In genomic region chr13:97248243-97248642, GRCh38 we compare ENCODE assay signal across 23 cellular contexts. TPM values are rescaled to one million over a fixed set of nuclear protein-coding genes. Genes with fewer than 3 reads are reported as not detected.
DNase-seq lines count a peak whose midpoint lies in the region; ATAC-seq and TF ChIP-seq lines count a peak whose summit lies in the region.
"Had no signal": no experiment of that assay in that cellular context is flagged by ENCODE, and none has a peak within 500 bp of the region (broad histone marks: within the 10 kb centered on the region; RNA-seq: fewer than 3 reads in every experiment).

No MANE protein-coding gene starts in this region.

- no peaks in the 10 kb centered on the region for H3K9me3 ChIP-seq in breast epithelium
- H3K9me3 ChIP-seq in esophagus squamous epithelium: no peaks in the 10 kb centered on the region
- H3K9me3 ChIP-seq in uterus: no peaks in the 10 kb centered on the region
- H3K9me3 ChIP-seq: BE2C, mucosa of descending colon, SJSA1, thoracic aorta had no signal

- intact Hi-C loops in breast epithelium (cut with DNase I; ENCODE audit: low total_unique reads) (no loop called here), MCF 10A (cut with micrococcal nuclease) (no loop called here), esophagus squamous epithelium (cut with DNase I) (no loop called here), uterus (cut with DNase I; ENCODE audit: low total_unique reads) (no loop called here), Calu3 (cut with micrococcal nuclease; ENCODE audit: unreplicated experiment) (no loop called here)

- H3K9me3 Mint-ChIP-seq in MCF 10A (ENCODE audit: unreplicated experiment): no peaks in the 10 kb centered on the region
- no peaks in the 10 kb centered on the region for H3K9me3 Mint-ChIP-seq in Calu3 (ENCODE audit: low read depth, unreplicated experiment)
- H3K9me3 Mint-ChIP-seq: activated CD4-positive, alpha-beta memory T cell treated with anti-CD3 and anti-CD28 coated beads for 36 hours; activated naive CD4-positive, alpha-beta T cell treated with anti-CD3 and anti-CD28 coated beads for 36 hours had no signal

- CTCF ChIA-PET in MCF 10A (lab: Yijun Ruan, JAX) (interaction anchor here (1.4 kb wide), 1 partner anchor 24 kb away, joined by 7 read pairs; no protein-coding TSS in a partner anchor), Calu3 (lab: Charles Lee) (interaction anchor here (0.6 kb wide), 1 partner anchor 16 kb away, joined by 3 read pairs; no protein-coding TSS in a partner anchor)

- H3K4me1 Mint-ChIP-seq in MCF 10A (ENCODE audit: insufficient read depth, unreplicated experiment) (peaks cover 31% of the 10 kb centered on the region), Calu3 (ENCODE audit: low read depth, unreplicated experiment) (peaks cover 13% of the 10 kb centered on the region)
- H3K4me1 Mint-ChIP-seq: neural progenitor cell had no signal

- H3K36me3 ChIP-seq in breast epithelium (no peaks in the 10 kb centered on the region), esophagus squamous epithelium (no peaks in the 10 kb centered on the region), rectal smooth muscle tissue (ENCODE audit: control insufficient read depth, insufficient read depth, low read length) (no peaks in the 10 kb centered on the region), uterus (no peaks in the 10 kb centered on the region)
- H3K36me3 ChIP-seq: BE2C, neural progenitor cell, SJSA1, thoracic aorta had no signal

- H3K27ac ChIP-seq in breast epithelium: peak overlapping the region; percentile 66 to 74
- peak overlapping the region; percentile 6 to 66 (median 62) for H3K27ac ChIP-seq in esophagus squamous epithelium
- peak overlapping the region; percentile 8 for H3K27ac ChIP-seq in rectal smooth muscle tissue (ENCODE audit: low read depth, low read length)
- H3K27ac ChIP-seq in uterus: peak overlapping the region; percentile 45 to 77
- H3K27ac ChIP-seq: epithelial cell of prostate, neural progenitor cell, SJSA1, VCaP had no signal

- H3K27me3 Mint-ChIP-seq in MCF 10A (ENCODE audit: insufficient read depth, unreplicated experiment): no peaks in the 10 kb centered on the region
- H3K27me3 Mint-ChIP-seq in Calu3 (ENCODE audit: unreplicated experiment): no peaks in the 10 kb centered on the region
- H3K27me3 Mint-ChIP-seq: activated CD4-positive, alpha-beta memory T cell treated with anti-CD3 and anti-CD28 coated beads for 36 hours; T-helper 17 cell had no signal

- TF ChIP-seq CTCF in breast epithelium (IDR thresholded peaks at IDR 0.05) (no peak), MCF 10A (IDR thresholded peaks at IDR 0.05; ENCODE audit: unreplicated experiment) (no peak), esophagus squamous epithelium (IDR thresholded peaks at IDR 0.05) (no peak), uterus (IDR thresholded peaks at IDR 0.05) (no peak), Calu3 (IDR thresholded peaks at IDR 0.05; ENCODE audit: unreplicated experiment) (no peak)

- DNase-seq in breast epithelium (ENCODE audit: low spot score in 2 of 2) (no peak), MCF 10A (ENCODE audit: unreplicated experiment) (no peak), esophagus squamous epithelium (lab: John Stamatoyannopoulos, UW) (no peak), uterus (no peak), cerebellar cortex (ENCODE audit: low spot score) (no peak), Calu3 (no peak)
- DNase-seq: activated CD4-positive, alpha-beta memory T cell treated with anti-CD3 and anti-CD28 coated beads for 36 hours; activated naive CD4-positive, alpha-beta T cell treated with anti-CD3 and anti-CD28 coated beads for 36 hours; BE2C; foreskin melanocyte; mucosa of descending colon; NCI-H1105 treated with DMSO at 0.1 percent for 48 hours; NCI-H748 treated with DMSO at 0.1 percent for 48 hours; PC-3; stimulated activated CD4-positive, alpha-beta T cell treated with anti-CD3 and anti-CD28 coated beads, Interleukin-12 subunit alpha, Interleukin-12 subunit beta, amount 100 ng/mL, for 4 hours; T-helper 17 cell had no signal

- peaks cover 11% of the 10 kb centered on the region for H3K36me3 Mint-ChIP-seq in MCF 10A (ENCODE audit: insufficient read depth, unreplicated experiment)
- H3K36me3 Mint-ChIP-seq in Calu3 (ENCODE audit: insufficient read depth, unreplicated experiment): peaks cover 2% of the 10 kb centered on the region
- H3K36me3 Mint-ChIP-seq: activated CD4-positive, alpha-beta memory T cell treated with anti-CD3 and anti-CD28 coated beads for 36 hours had no signal

- 91 to 93% methylated on average over 4 to 6 of the region's 6 CpGs for whole genome bisulfite sequencing in esophagus squamous epithelium, 2 donors

- no peak overlapping the region for H3K9ac ChIP-seq in rectal smooth muscle tissue (ENCODE audit: low read length)
- H3K9ac ChIP-seq: neural progenitor cell had no signal

- no peaks in the 10 kb centered on the region for H3K27me3 ChIP-seq in breast epithelium
- no peaks in the 10 kb centered on the region for H3K27me3 ChIP-seq in esophagus squamous epithelium
- no peaks in the 10 kb centered on the region for H3K27me3 ChIP-seq in rectal smooth muscle tissue (ENCODE audit: control insufficient read depth, insufficient read depth, low read length)
- no peaks in the 10 kb centered on the region for H3K27me3 ChIP-seq in uterus
- H3K27me3 ChIP-seq: BE2C, neural progenitor cell, SJSA1 had no signal

- H3K4me1 ChIP-seq in breast epithelium: peaks cover 5 to 20% of the 10 kb centered on the region in 2 donors
- peaks cover 0 to 84% (median 20%) of the 10 kb centered on the region in 3 donors for H3K4me1 ChIP-seq in esophagus squamous epithelium
- H3K4me1 ChIP-seq in rectal smooth muscle tissue (ENCODE audit: control insufficient read depth, insufficient read depth, low read length): peaks cover 41% of the 10 kb centered on the region
- peaks cover 0 to 11% of the 10 kb centered on the region in 2 donors for H3K4me1 ChIP-seq in uterus

- POLR2A ChIA-PET in MCF 10A (lab: Yijun Ruan, JAX): interaction anchor here (1.3 to 10.0 kb wide), 5 partner anchors 9 to 23 kb away, joined by 3 to 223 read pairs (median 6); partner anchors contain the start of gene MBNL2

- TF ChIP-seq POLR2A in breast epithelium (IDR thresholded peaks at IDR 0.05): no peak
- no peak for TF ChIP-seq POLR2A in esophagus squamous epithelium (IDR thresholded peaks at IDR 0.05)
- TF ChIP-seq POLR2A in uterus (IDR thresholded peaks at IDR 0.05): no peak

- no peak for ATAC-seq in HG03095 (IDR thresholded peaks at IDR 0.05; ENCODE audit: unreplicated experiment)
- ATAC-seq: mucosa of descending colon, PC-3, T-helper 17 cell had no signal

- BruUV-seq in MCF 10A (replicated peaks; lab: Mats Ljungman, UMichigan) (no TSS peak), Calu3 (replicated peaks; lab: Mats Ljungman, UMichigan) (no TSS peak)

- no peak overlapping the region for H3K4me3 Mint-ChIP-seq in MCF 10A (ENCODE audit: unreplicated experiment)
- H3K4me3 Mint-ChIP-seq in Calu3 (ENCODE audit: low read depth, unreplicated experiment): no peak overlapping the region
- H3K4me3 Mint-ChIP-seq: activated CD4-positive, alpha-beta memory T cell treated with anti-CD3 and anti-CD28 coated beads for 36 hours; activated naive CD4-positive, alpha-beta T cell treated with anti-CD3 and anti-CD28 coated beads for 36 hours; neural progenitor cell; T-helper 17 cell had no signal

- H3K27ac Mint-ChIP-seq in MCF 10A (ENCODE audit: low read depth, unreplicated experiment) (no peak overlapping the region), Calu3 (ENCODE audit: unreplicated experiment) (no peak overlapping the region)
- H3K27ac Mint-ChIP-seq: activated CD4-positive, alpha-beta memory T cell treated with anti-CD3 and anti-CD28 coated beads for 36 hours; activated naive CD4-positive, alpha-beta T cell treated with anti-CD3 and anti-CD28 coated beads for 36 hours; neural progenitor cell; T-helper 17 cell had no signal

- H3K4me3 ChIP-seq in breast epithelium (no peak overlapping the region), esophagus squamous epithelium (no peak overlapping the region), rectal smooth muscle tissue (ENCODE audit: low read length) (no peak overlapping the region), uterus (no peak overlapping the region)
- H3K4me3 ChIP-seq: mucosa of descending colon, neural progenitor cell, SJSA1 had no signal

RNA-seq across cellular contexts. Expression of gene MBNL2, which starts 26.1 kb away (rescaled TPM):
- 100 to 1,000 TPM in 2 of 3 donors, 10 to 100 TPM in 1; 68.5 to 131 (median 120) TPM for total RNA-seq in breast epithelium
- 74.3 and 85.8 TPM in 2 replicates for total RNA-seq in MCF 10A (2022)
- total RNA-seq in esophagus squamous epithelium: 10 to 100 TPM; 18.3 to 58.7 (median 29.7) TPM
- total RNA-seq in uterus: 100 to 1,000 TPM in 1 of 4 donors, 10 to 100 TPM in 3; 50.7 to 115 (median 72.0) TPM
- total RNA-seq in Calu3 (2022): 29.8 and 37.1 TPM in 2 replicates

Comparison
In these comparisons a context has a peak if more than half of its experiments do, and no peak if none do; other contexts are left out.
1. H3K27ac ChIP-seq: peak in every context shown above with its lines; median percentile 70 in breast epithelium; 62 in esophagus squamous epithelium; 61 in uterus; 8 in rectal smooth muscle tissue.